ENCODE assay signal across 2 cellular contexts in genomic region chr19:10462557-10462956, GRCh38.
TF ChIP-seq lines count a peak whose summit lies in the region.

No MANE protein-coding gene starts in this region.

TF ChIP-seq in SK-N-SH, 30 proteins besides CTCF, POLR2A, EP300 and RAD21 (continued from another document):
- TF ChIP-seq FOXJ3 (CRISPR knock-in tag; IDR thresholded peaks at IDR 0.05) (no peak), GABPA (IDR thresholded peaks at IDR 0.05; ENCODE audit: low read depth) (no peak), NRF1 (IDR thresholded peaks at IDR 0.05; ENCODE audit: low read depth, low read length) (no peak), JUND (IDR thresholded peaks at IDR 0.05) (no peak), USF2 (IDR thresholded peaks at IDR 0.05; ENCODE audit: borderline replicate concordance, low read depth, low read length) (no peak), RFX5 (IDR thresholded peaks at IDR 0.05; ENCODE audit: low read length) (no peak)

TF ChIP-seq in SK-N-SH treated with all-trans-retinoic acid at 6 μM for 48 hours, 23 proteins besides CTCF, POLR2A, EP300 and RAD21 (continued from another document):
- no peak for TF ChIP-seq ESRRG (CRISPR knock-in tag; IDR thresholded peaks at IDR 0.05)
- no peak for TF ChIP-seq TCF4 (CRISPR knock-in tag; IDR thresholded peaks at IDR 0.05; ENCODE audit: borderline replicate concordance)
- no peak for TF ChIP-seq ZFP30 (CRISPR knock-in tag; IDR thresholded peaks at IDR 0.05)
